ENCODE assay signal across 16 cellular contexts in the genomic region with DNA sequence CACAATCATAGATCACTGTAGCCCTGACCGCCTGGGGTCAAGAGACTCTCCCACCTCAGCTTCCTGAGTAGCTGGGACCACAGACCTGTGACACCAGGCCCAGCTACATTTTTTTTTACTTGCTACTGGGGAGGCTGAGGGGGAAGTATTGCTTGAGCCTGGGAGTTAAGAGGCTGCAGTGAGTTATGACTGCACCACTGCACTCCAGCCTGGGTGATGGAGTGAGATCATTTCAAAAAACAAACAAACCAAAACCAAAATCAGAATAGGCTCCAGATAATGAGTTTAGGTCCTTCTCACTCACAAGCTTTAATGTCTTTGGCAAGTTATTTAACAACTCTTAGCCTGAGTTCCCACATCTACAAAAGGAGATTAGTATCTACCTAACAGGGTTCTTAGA. TPM values are rescaled to one million over a fixed set of nuclear protein-coding genes. Genes with fewer than 3 reads are reported as not detected.
DNase-seq lines count a peak whose midpoint lies in the region; ATAC-seq and TF ChIP-seq lines count a peak whose summit lies in the region.
"Had no signal": no experiment of that assay in that cellular context is flagged by ENCODE, and none has a peak within 500 bp of the region (broad histone marks: within the 10 kb centered on the region; RNA-seq: fewer than 3 reads in every experiment).

No MANE protein-coding gene starts in this region.

- peaks cover 31% of the 10 kb centered on the region for H3K36me3 Mint-ChIP-seq in activated naive CD8-positive, alpha-beta T cell treated with anti-CD3 and anti-CD28 coated beads, Interleukin-2, amount 10 ng/mL, durations not matched to agents 7 days and 5 days
- peaks cover 14% of the 10 kb centered on the region for H3K36me3 Mint-ChIP-seq in activated naive CD8-positive, alpha-beta T cell treated with anti-CD3 and anti-CD28 coated beads for 36 hours
- H3K36me3 Mint-ChIP-seq in T-helper 17 cell (ENCODE audit: low read depth) (peaks cover 8% of the 10 kb centered on the region), type B pancreatic cell (peaks cover 24% of the 10 kb centered on the region)

- H3K4me1 ChIP-seq in psoas muscle = peaks cover 6% of the 10 kb centered on the region
- H3K4me1 ChIP-seq: Peyer's patch had no signal

- no peaks in the 10 kb centered on the region for H3K27me3 Mint-ChIP-seq in activated naive CD8-positive, alpha-beta T cell treated with anti-CD3 and anti-CD28 coated beads, Interleukin-2, amount 10 ng/mL, durations not matched to agents 7 days and 5 days
- no peaks in the 10 kb centered on the region for H3K27me3 Mint-ChIP-seq in activated naive CD8-positive, alpha-beta T cell treated with anti-CD3 and anti-CD28 coated beads for 36 hours
- H3K27me3 Mint-ChIP-seq in T-helper 17 cell (no peaks in the 10 kb centered on the region), type B pancreatic cell (no peaks in the 10 kb centered on the region)
- H3K27me3 Mint-ChIP-seq: activated B cell treated with CpG ODN at 0.5 μM for 24 hours had no signal

- H3K27ac Mint-ChIP-seq in activated naive CD8-positive, alpha-beta T cell treated with anti-CD3 and anti-CD28 coated beads, Interleukin-2, amount 10 ng/mL, durations not matched to agents 7 days and 5 days = no peak overlapping the region
- no peak overlapping the region for H3K27ac Mint-ChIP-seq in activated naive CD8-positive, alpha-beta T cell treated with anti-CD3 and anti-CD28 coated beads for 36 hours
- H3K27ac Mint-ChIP-seq in T-helper 17 cell = peak overlapping the region; percentile 62
- H3K27ac Mint-ChIP-seq in type B pancreatic cell = peak overlapping the region; percentile 39
- H3K27ac Mint-ChIP-seq: activated B cell treated with CpG ODN at 0.5 μM for 24 hours, nephron had no signal

- H3K36me3 ChIP-seq in psoas muscle (ENCODE audit: insufficient read depth in 1 of 2, low read depth in 1 of 2) = peaks cover 7 to 100% of the 10 kb centered on the region in 2 donors

- no peak for DNase-seq in activated naive CD8-positive, alpha-beta T cell treated with anti-CD3 and anti-CD28 coated beads, Interleukin-2, amount 10 ng/mL, durations not matched to agents 7 days and 5 days
- DNase-seq in activated naive CD8-positive, alpha-beta T cell treated with anti-CD3 and anti-CD28 coated beads for 36 hours = no peak
- DNase-seq in T-helper 17 cell (no peak), fibroblast of peridontal ligament (ENCODE audit: extremely low read depth) (peak; percentile 27), type B pancreatic cell (ENCODE audit: extremely low spot score, unreplicated experiment) (no peak), NCI-H2227 (lab: John Stamatoyannopoulos, UW; ENCODE audit: unreplicated experiment) (no peak), psoas muscle (no peak)
- DNase-seq: activated B cell treated with CpG ODN at 0.5 μM for 24 hours; central memory CD4-positive, alpha-beta T cell; foreskin fibroblast; NCI-H187 treated with DMSO at 0.1 percent for 48 hours; NCI-H524 treated with DMSO at 0.1 percent for 48 hours; Peyer's patch; substantia nigra had no signal

- H3K9me3 Mint-ChIP-seq in activated naive CD8-positive, alpha-beta T cell treated with anti-CD3 and anti-CD28 coated beads, Interleukin-2, amount 10 ng/mL, durations not matched to agents 7 days and 5 days = no peaks in the 10 kb centered on the region
- no peaks in the 10 kb centered on the region for H3K9me3 Mint-ChIP-seq in activated naive CD8-positive, alpha-beta T cell treated with anti-CD3 and anti-CD28 coated beads for 36 hours
- H3K9me3 Mint-ChIP-seq in type B pancreatic cell = no peaks in the 10 kb centered on the region
- H3K9me3 Mint-ChIP-seq: activated B cell treated with CpG ODN at 0.5 μM for 24 hours, nephron had no signal

- intact Hi-C loops in psoas muscle (cut with DNase I) = loop anchor here (1.0 to 10.0 kb wide), 3 partner anchors 15 to 117 kb away; no protein-coding TSS in a partner anchor

- peaks cover 17% of the 10 kb centered on the region for H3K4me1 Mint-ChIP-seq in activated naive CD8-positive, alpha-beta T cell treated with anti-CD3 and anti-CD28 coated beads, Interleukin-2, amount 10 ng/mL, durations not matched to agents 7 days and 5 days
- peaks cover 14% of the 10 kb centered on the region for H3K4me1 Mint-ChIP-seq in activated naive CD8-positive, alpha-beta T cell treated with anti-CD3 and anti-CD28 coated beads for 36 hours
- peaks cover 18% of the 10 kb centered on the region for H3K4me1 Mint-ChIP-seq in T-helper 17 cell
- peaks cover 10% of the 10 kb centered on the region for H3K4me1 Mint-ChIP-seq in type B pancreatic cell (ENCODE audit: unreplicated experiment)
- H3K4me1 Mint-ChIP-seq: activated B cell treated with CpG ODN at 0.5 μM for 24 hours, nephron had no signal

- peak; percentile 54 for ATAC-seq in activated naive CD8-positive, alpha-beta T cell treated with anti-CD3 and anti-CD28 coated beads, Interleukin-2, amount 10 ng/mL, durations not matched to agents 7 days and 5 days (ENCODE audit: low read depth)
- ATAC-seq in T-helper 17 cell = no peak
- ATAC-seq in psoas muscle = no peak
- no peak for ATAC-seq in GM18861 (IDR thresholded peaks at IDR 0.05; ENCODE audit: unreplicated experiment)

- H3K4me3 Mint-ChIP-seq in activated naive CD8-positive, alpha-beta T cell treated with anti-CD3 and anti-CD28 coated beads, Interleukin-2, amount 10 ng/mL, durations not matched to agents 7 days and 5 days = no peak overlapping the region
- no peak overlapping the region for H3K4me3 Mint-ChIP-seq in activated naive CD8-positive, alpha-beta T cell treated with anti-CD3 and anti-CD28 coated beads for 36 hours
- H3K4me3 Mint-ChIP-seq in T-helper 17 cell (no peak overlapping the region), type B pancreatic cell (no peak overlapping the region)
- H3K4me3 Mint-ChIP-seq: activated B cell treated with CpG ODN at 0.5 μM for 24 hours, nephron had no signal

- no peak overlapping the region for H3K4me3 ChIP-seq in psoas muscle
- H3K4me3 ChIP-seq: Peyer's patch had no signal

- WGBS in psoas muscle, 3 donors = 86 to 91% (median 88%) methylated on average over 1 of the region's 1 CpG

- TF ChIP-seq CTCF in type B pancreatic cell (conservative IDR thresholded peaks at IDR 0.05) (no peak), psoas muscle (IDR thresholded peaks at IDR 0.05) (no peak)

- no peaks in the 10 kb centered on the region for H3K27me3 ChIP-seq in psoas muscle (ENCODE audit: insufficient read depth in 3 of 3, low read length in 2 of 3)
- H3K27me3 ChIP-seq: Peyer's patch had no signal

- no peaks in the 10 kb centered on the region for H3K9me3 ChIP-seq in T-helper 17 cell (ENCODE audit: control insufficient read depth, low read length, poor library complexity, severe bottlenecking)
- no peaks in the 10 kb centered on the region for H3K9me3 ChIP-seq in psoas muscle
- H3K9me3 ChIP-seq: Peyer's patch had no signal

- POLR2A ChIA-PET in activated naive CD8-positive, alpha-beta T cell treated with anti-CD3 and anti-CD28 coated beads, Interleukin-2, amount 10 ng/mL, durations not matched to agents 7 days and 5 days (lab: Charles Lee) = interaction anchor here (0.6 kb wide), 1 partner anchor 47 kb away, joined by 3 read pairs; no protein-coding TSS in a partner anchor

- no peak overlapping the region for H3K27ac ChIP-seq in psoas muscle
- H3K27ac ChIP-seq: Peyer's patch had no signal

RNA-seq across cellular contexts. Expression of gene WDR26, which starts 22.8 kb away (rescaled TPM):
- 10 to 100 TPM; 90.2 to 92.0 TPM for total RNA-seq in activated naive CD8-positive, alpha-beta T cell treated with anti-CD3 and anti-CD28 coated beads, Interleukin-2, amount 10 ng/mL, durations not matched to agents 7 days and 5 days
- 10 to 100 TPM; 61.4 to 62.3 TPM for total RNA-seq in activated naive CD8-positive, alpha-beta T cell treated with anti-CD3 and anti-CD28 coated beads for 36 hours
- total RNA-seq in T-helper 17 cell (100 to 1,000 TPM; 157 to 176 TPM), type B pancreatic cell (ENCODE audit: low replicate concordance) (75.1 and 86.4 TPM in 2 replicates), psoas muscle (100 to 1,000 TPM in 3 of 4 donors, 10 to 100 TPM in 1; 82.4 to 114 (median 107) TPM)
- 10 to 100 TPM; 29.1 to 68.0 (median 35.2) TPM for polyA plus RNA-seq in psoas muscle

RNA-seq across cellular contexts. Expression of gene CNIH4, which starts 55.1 kb away (rescaled TPM):
- total RNA-seq in activated naive CD8-positive, alpha-beta T cell treated with anti-CD3 and anti-CD28 coated beads, Interleukin-2, amount 10 ng/mL, durations not matched to agents 7 days and 5 days = 10 to 100 TPM; 42.3 to 43.1 TPM
- total RNA-seq in activated naive CD8-positive, alpha-beta T cell treated with anti-CD3 and anti-CD28 coated beads for 36 hours = 10 to 100 TPM; 48.5 to 53.2 TPM
- total RNA-seq in T-helper 17 cell (10 to 100 TPM; 19.1 to 24.1 TPM), type B pancreatic cell (ENCODE audit: low replicate concordance) (53.8 and 59.3 TPM in 2 replicates), psoas muscle (10 to 100 TPM; 29.7 to 38.4 (median 34.3) TPM)
- 100 to 1,000 TPM in 1 of 3 donors, 10 to 100 TPM in 2; 42.5 to 103 (median 48.2) TPM for polyA plus RNA-seq in psoas muscle

Comparison
In these comparisons a context has a peak if more than half of its experiments do, and no peak if none do; other contexts are left out.
1. H3K27ac Mint-ChIP-seq: peak in T-helper 17 cell (single experiment) and type B pancreatic cell (single experiment); none in activated naive CD8-positive, alpha-beta T cell treated with anti-CD3 and anti-CD28 coated beads, Interleukin-2, amount 10 ng/mL, durations not matched to agents 7 days and 5 days (single experiment) and activated naive CD8-positive, alpha-beta T cell treated with anti-CD3 and anti-CD28 coated beads for 36 hours (single experiment).